In genomic region chr12:108046633-108047032, GRCh38 we compare ENCODE assay signal across 14 cellular contexts.
DNase-seq lines count a peak whose midpoint lies in the region; ATAC-seq and TF ChIP-seq lines count a peak whose summit lies in the region.
"Had no signal": no experiment of that assay in that cellular context is flagged by ENCODE, and none has a peak within 500 bp of the region (broad histone marks: within the 10 kb centered on the region; RNA-seq: fewer than 3 reads in every experiment).

No MANE protein-coding gene starts in this region.

- peak overlapping the region; percentile 16 for H3K4me3 Mint-ChIP-seq in natural killer cell treated with Interleukin-12 subunit alpha and Interleukin-12 subunit beta and Interleukin-15 and Interleukin-18, amount 100 ng/mL, for 72 hours
- H3K4me3 Mint-ChIP-seq in natural killer cell (no peak overlapping the region), Caco-2 (ENCODE audit: unreplicated experiment) (no peak overlapping the region)
- H3K4me3 Mint-ChIP-seq in effector memory CD8-positive, alpha-beta T cell = peak overlapping the region in 1 of 2 donors; percentile 67
- H3K4me3 Mint-ChIP-seq: activated CD8-positive, alpha-beta T cell treated with anti-CD3 and anti-CD28 coated beads, Interleukin-2, amount 10 ng/mL, durations not matched to agents 7 days and 5 days had no signal

- no peak for DNase-seq in natural killer cell treated with Interleukin-12 subunit alpha and Interleukin-12 subunit beta and Interleukin-15 and Interleukin-18, amount 100 ng/mL, for 72 hours (ENCODE audit: low spot score)
- DNase-seq in natural killer cell (no peak), psoas muscle (no peak), Caco-2 (no peak), NCI-H526 (lab: John Stamatoyannopoulos, UW) (no peak), NCI-H748 treated with DMSO at 0.1 percent for 48 hours (lab: John Stamatoyannopoulos, UW) (no peak), amniotic stem cell (lab: John Stamatoyannopoulos, UW) (no peak)
- DNase-seq in effector memory CD8-positive, alpha-beta T cell = no peak
- DNase-seq: activated CD8-positive, alpha-beta T cell treated with anti-CD3 and anti-CD28 coated beads, Interleukin-2, amount 10 ng/mL, durations not matched to agents 7 days and 5 days; activated gamma-delta T cell; effector memory CD4-positive, alpha-beta T cell; NCI-H1694; stimulated activated CD4-positive, alpha-beta T cell treated with anti-CD3 and anti-CD28 coated beads, Interleukin-12 subunit alpha, Interleukin-12 subunit beta, amount 100 ng/mL, for 4 hours; substantia nigra had no signal

- intact Hi-C loops in natural killer cell (cut with micrococcal nuclease) = no loop called here
- intact Hi-C loops in psoas muscle (cut with DNase I) = no loop called here
- intact Hi-C loops in Caco-2 (cut with micrococcal nuclease; ENCODE audit: unreplicated experiment) = no loop called here

- CTCF ChIA-PET in Caco-2 (lab: Charles Lee) = no interaction called here

- H3K4me3 ChIP-seq in psoas muscle (peak overlapping the region; percentile 28), Caco-2 (ENCODE audit: low read depth, low read length) (no peak overlapping the region)

- POLR2A ChIA-PET in Caco-2 (lab: Charles Lee) = no interaction called here

- no peak overlapping the region for H3K27ac Mint-ChIP-seq in natural killer cell treated with Interleukin-12 subunit alpha and Interleukin-12 subunit beta and Interleukin-15 and Interleukin-18, amount 100 ng/mL, for 72 hours
- H3K27ac Mint-ChIP-seq in natural killer cell (no peak overlapping the region), Caco-2 (ENCODE audit: unreplicated experiment) (no peak overlapping the region)
- peak overlapping the region in 1 of 2 donors; percentile 59 for H3K27ac Mint-ChIP-seq in effector memory CD8-positive, alpha-beta T cell
- H3K27ac Mint-ChIP-seq: activated CD8-positive, alpha-beta T cell treated with anti-CD3 and anti-CD28 coated beads, Interleukin-2, amount 10 ng/mL, durations not matched to agents 7 days and 5 days had no signal

- H3K36me3 ChIP-seq in psoas muscle (ENCODE audit: insufficient read depth in 1 of 2, low read depth in 1 of 2) (no peaks in the 10 kb centered on the region), Caco-2 (ENCODE audit: control insufficient read depth, insufficient read depth, low read length) (no peaks in the 10 kb centered on the region)

- H3K4me1 ChIP-seq in psoas muscle (no peaks in the 10 kb centered on the region), Caco-2 (no peaks in the 10 kb centered on the region)

- no peaks in the 10 kb centered on the region for H3K9me3 Mint-ChIP-seq in natural killer cell treated with Interleukin-12 subunit alpha and Interleukin-12 subunit beta and Interleukin-15 and Interleukin-18, amount 100 ng/mL, for 72 hours
- H3K9me3 Mint-ChIP-seq in natural killer cell = no peaks in the 10 kb centered on the region
- no peaks in the 10 kb centered on the region for H3K9me3 Mint-ChIP-seq in effector memory CD8-positive, alpha-beta T cell
- H3K9me3 Mint-ChIP-seq in Caco-2 (ENCODE audit: unreplicated experiment) = no peaks in the 10 kb centered on the region

- H3K27ac ChIP-seq in psoas muscle = peak overlapping the region; percentile 30

- no peak for TF ChIP-seq CTCF in natural killer cell (IDR thresholded peaks at IDR 0.05)
- TF ChIP-seq CTCF in psoas muscle (IDR thresholded peaks at IDR 0.05) = no peak
- no peak for TF ChIP-seq CTCF in Caco-2 (IDR thresholded peaks at IDR 0.05; ENCODE audit: insufficient read depth in 1 of 2, low read depth in 1 of 2, low read length in 1 of 2, severe bottlenecking in 1 of 2, unreplicated experiment in 1 of 2)

- ATAC-seq in natural killer cell treated with Interleukin-12 subunit alpha and Interleukin-12 subunit beta and Interleukin-15 and Interleukin-18, amount 100 ng/mL, for 72 hours = no peak
- ATAC-seq in natural killer cell = no peak
- peak; percentile 32 for ATAC-seq in effector memory CD8-positive, alpha-beta T cell (replicated peaks)
- no peak for ATAC-seq in psoas muscle
- ATAC-seq: activated CD8-positive, alpha-beta T cell treated with anti-CD3 and anti-CD28 coated beads, Interleukin-2, amount 10 ng/mL, durations not matched to agents 7 days and 5 days had no signal

- H3K4me1 Mint-ChIP-seq in natural killer cell treated with Interleukin-12 subunit alpha and Interleukin-12 subunit beta and Interleukin-15 and Interleukin-18, amount 100 ng/mL, for 72 hours (ENCODE audit: low read depth in 2 of 2) = peaks cover 3 to 4% of the 10 kb centered on the region in 2 donors
- H3K4me1 Mint-ChIP-seq in natural killer cell (peaks cover 5 to 8% of the 10 kb centered on the region in 2 donors), Caco-2 (ENCODE audit: low read depth, unreplicated experiment) (no peaks in the 10 kb centered on the region)
- peaks cover 4 to 15% of the 10 kb centered on the region in 2 donors for H3K4me1 Mint-ChIP-seq in effector memory CD8-positive, alpha-beta T cell (ENCODE audit: low read depth in 2 of 2)

- 53 to 57% (median 55%) methylated on average over 12 of the region's 12 CpGs for WGBS in psoas muscle, 3 donors

- peaks cover 0 to 3% (median 1%) of the 10 kb centered on the region in 3 donors for H3K27me3 ChIP-seq in psoas muscle (ENCODE audit: insufficient read depth in 3 of 3, low read length in 2 of 3)
- no peaks in the 10 kb centered on the region for H3K27me3 ChIP-seq in Caco-2 (replicated peaks; ENCODE audit: control insufficient read depth, insufficient read depth, low read length)

- H3K27me3 Mint-ChIP-seq in natural killer cell treated with Interleukin-12 subunit alpha and Interleukin-12 subunit beta and Interleukin-15 and Interleukin-18, amount 100 ng/mL, for 72 hours = peaks cover 26 to 45% of the 10 kb centered on the region in 2 donors
- peaks cover 28 to 47% of the 10 kb centered on the region in 2 donors for H3K27me3 Mint-ChIP-seq in natural killer cell (ENCODE audit: low read depth in 2 of 2)
- H3K27me3 Mint-ChIP-seq in effector memory CD8-positive, alpha-beta T cell = peaks cover 34 to 50% of the 10 kb centered on the region in 2 donors
- peaks cover 4% of the 10 kb centered on the region for H3K27me3 Mint-ChIP-seq in Caco-2 (ENCODE audit: insufficient read depth, unreplicated experiment)

- H3K9me3 ChIP-seq in psoas muscle (no peaks in the 10 kb centered on the region), Caco-2 (no peaks in the 10 kb centered on the region)

- no TSS peak for BruUV-seq in Caco-2 (replicated peaks; lab: Mats Ljungman, UMichigan)

- no peaks in the 10 kb centered on the region for H3K36me3 Mint-ChIP-seq in natural killer cell treated with Interleukin-12 subunit alpha and Interleukin-12 subunit beta and Interleukin-15 and Interleukin-18, amount 100 ng/mL, for 72 hours
- H3K36me3 Mint-ChIP-seq in natural killer cell (no peaks in the 10 kb centered on the region), Caco-2 (ENCODE audit: insufficient read depth, unreplicated experiment) (no peaks in the 10 kb centered on the region)
- peaks cover 2% of the 10 kb centered on the region for H3K36me3 Mint-ChIP-seq in effector memory CD8-positive, alpha-beta T cell (ENCODE audit: insufficient read depth)
